Comparison of ENCODE assay signal across 8 cellular contexts in the genomic region with DNA sequence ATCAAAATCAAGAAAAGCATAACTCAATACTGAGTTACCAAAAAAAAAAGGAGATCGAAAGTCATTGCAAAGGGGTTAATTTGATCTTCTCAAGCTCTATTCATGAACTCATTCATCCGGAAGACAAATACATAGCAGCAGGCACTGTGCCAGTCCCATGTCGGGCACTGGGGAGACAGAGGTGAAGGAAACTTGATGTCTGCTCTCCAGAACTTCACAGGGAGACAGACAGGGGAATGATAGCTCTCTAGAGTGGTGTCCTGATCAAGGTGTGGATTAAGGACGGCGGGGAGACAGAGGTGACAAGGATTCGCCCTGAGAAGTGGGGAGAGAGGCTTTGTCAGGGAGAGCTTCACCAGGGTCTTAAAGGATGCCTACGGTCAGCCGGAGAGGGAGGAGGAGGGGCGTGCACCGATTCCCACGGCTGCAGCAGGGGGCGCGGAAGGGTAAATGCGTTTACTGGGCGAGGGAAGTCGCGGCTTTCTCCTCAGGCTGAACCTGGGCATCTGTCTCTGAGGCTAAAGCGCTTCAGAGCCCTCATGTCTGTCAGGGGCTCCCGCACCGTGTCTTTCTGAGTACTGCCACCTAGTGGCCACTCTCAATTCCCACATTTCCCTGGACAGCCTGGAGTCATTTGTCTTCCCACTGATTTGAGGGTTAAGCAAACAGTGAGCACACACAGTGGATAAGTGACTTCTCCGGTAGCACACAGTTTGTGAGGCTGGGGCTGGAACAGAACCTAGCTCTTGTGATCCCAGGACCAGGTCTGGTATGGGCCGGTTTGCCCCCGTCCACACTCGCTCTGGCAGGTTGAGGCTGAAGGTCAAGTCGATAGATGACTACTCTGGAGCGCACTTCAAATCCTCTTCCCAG.
DNase-seq lines count a peak whose midpoint lies in the region; ATAC-seq and TF ChIP-seq lines count a peak whose summit lies in the region.

No MANE protein-coding gene starts in this region.

- peak; percentile 74 for TF ChIP-seq CTCF in HL-60 (IDR thresholded peaks at IDR 0.05; ENCODE audit: insufficient read depth, low read length)
- TF ChIP-seq CTCF in mucosa of descending colon (IDR thresholded peaks at IDR 0.05) = peak; percentile 80

- intact Hi-C loops in mucosa of descending colon (cut with DNase I, micrococcal nuclease) = loop anchor here (5.0 to 10.0 kb wide), 3 partner anchors 154 to 246 kb away; a partner anchor contains a TSS

- H3K9me3 ChIP-seq in endocrine pancreas (ENCODE audit: control insufficient read depth, low read length) (no peaks in the 10 kb centered on the region), mucosa of descending colon (no peaks in the 10 kb centered on the region)

- peak overlapping the region; percentile 76 for H3K9ac ChIP-seq in endocrine pancreas (ENCODE audit: control insufficient read depth, insufficient read depth, low read length)

- peak overlapping the region; percentile 27 for H3K4me3 ChIP-seq in HL-60 (replicated peaks; ENCODE audit: insufficient read depth, low read length)
- H3K4me3 ChIP-seq in endocrine pancreas (ENCODE audit: control insufficient read depth, insufficient read depth, low read length) = peak overlapping the region; percentile 66
- H3K4me3 ChIP-seq in mucosa of descending colon = no peak overlapping the region

- ATAC-seq in mucosa of descending colon = peak; percentile 92

- DNase-seq in Ammon's horn (ENCODE audit: low spot score) = peak; percentile 85
- DNase-seq in GM19238 (ENCODE audit: insufficient read length, low spot score) = peak; percentile 49
- peak; percentile 21 to 68 for DNase-seq in HL-60 (ENCODE audit: low read depth in 1 of 2, low spot score in 1 of 2)
- peak; percentile 97 for DNase-seq in NCI-H82 (lab: John Stamatoyannopoulos, UW)
- DNase-seq in activated CD8-positive, alpha-beta memory T cell treated with anti-CD3 and anti-CD28 coated beads for 24 hours = peak; percentile 85
- DNase-seq in mucosa of descending colon = peak; percentile 60 to 87 (median 71)
- DNase-seq in stimulated activated CD8-positive, alpha-beta memory T cell treated with anti-CD3 and anti-CD28 coated beads, Interleukin-2, amount 100 ng/mL, for 1 hour (ENCODE audit: low read depth in 2 of 2) = peak; percentile 42 to 48

- H3K4me1 ChIP-seq in endocrine pancreas (ENCODE audit: control insufficient read depth, insufficient read depth, low read length) (no peaks in the 10 kb centered on the region), mucosa of descending colon (ENCODE audit: low read depth) (peaks cover 3% of the 10 kb centered on the region)

- H3K27me3 ChIP-seq in HL-60 (ENCODE audit: insufficient read depth, poor library complexity, severe bottlenecking) = no peaks in the 10 kb centered on the region
- H3K27me3 ChIP-seq in endocrine pancreas (ENCODE audit: control insufficient read depth, insufficient read depth, low read length) = no peaks in the 10 kb centered on the region

- no peak overlapping the region for H3K27ac ChIP-seq in HL-60 (replicated peaks)

- H3K36me3 ChIP-seq in endocrine pancreas (ENCODE audit: control insufficient read depth, insufficient read depth, low read length) (no peaks in the 10 kb centered on the region), mucosa of descending colon (ENCODE audit: low read depth) (no peaks in the 10 kb centered on the region)

Comparison
In these comparisons a context has a peak if more than half of its experiments do, and no peak if none do; other contexts are left out.
1. DNase-seq: peak in every context shown above with its lines; median percentile 97 in NCI-H82; 85 in Ammon's horn; 85 in activated CD8-positive, alpha-beta memory T cell treated with anti-CD3 and anti-CD28 coated beads for 24 hours; 71 in mucosa of descending colon; 49 in GM19238; 45 in stimulated activated CD8-positive, alpha-beta memory T cell treated with anti-CD3 and anti-CD28 coated beads, Interleukin-2, amount 100 ng/mL, for 1 hour; 44 in HL-60.